34 cellular contexts compared by ENCODE assay signal in genomic region chrX:129144172-129145038, GRCh38.
DNase-seq lines count a peak whose midpoint lies in the region; ATAC-seq, FAIRE-seq and TF ChIP-seq lines count a peak whose summit lies in the region.
"Had no signal": no experiment of that assay in that cellular context is flagged by ENCODE, and none has a peak within 500 bp of the region (broad histone marks: within the 10 kb centered on the region; RNA-seq: fewer than 3 reads in every experiment).

No MANE protein-coding gene starts in this region.

- FAIRE-seq in astrocyte (lab: Jason Lieb, UNC) = peak; percentile 98
- FAIRE-seq: H54 had no signal

- POLR2A ChIA-PET in SK-N-SH (lab: Yijun Ruan, JAX) = no interaction called here

- ATAC-seq in SK-N-SH treated with all-trans-retinoic acid at 6 μM for 48 hours (peak; percentile 49), GM18520 (IDR thresholded peaks at IDR 0.05; ENCODE audit: unreplicated experiment) (no peak)
- ATAC-seq: activated T-helper 17 cell treated with anti-CD3 and anti-CD28 coated beads, Interleukin-2, amount 50 U/mL, for 72 hours; effector memory CD8-positive, alpha-beta T cell; left ventricle myocardium superior; natural killer cell treated with Interleukin-12 subunit alpha and Interleukin-12 subunit beta and Interleukin-15 and Interleukin-18, amount 100 ng/mL, for 72 hours had no signal

- H3K9me3 ChIP-seq in SK-N-SH = no peaks in the 10 kb centered on the region
- H3K9me3 ChIP-seq in astrocyte (ENCODE audit: insufficient read depth, low read depth, low read length) = no peaks in the 10 kb centered on the region
- no peaks in the 10 kb centered on the region for H3K9me3 ChIP-seq in Peyer's patch
- H3K9me3 ChIP-seq: right lobe of liver, transverse colon had no signal

- H3K36me3 Mint-ChIP-seq in astrocyte (ENCODE audit: low read depth, unreplicated experiment) = no peaks in the 10 kb centered on the region
- H3K36me3 Mint-ChIP-seq: CD8-positive, alpha-beta memory T cell; immature natural killer cell; natural killer cell treated with Interleukin-12 subunit alpha and Interleukin-12 subunit beta and Interleukin-15 and Interleukin-18, amount 100 ng/mL, for 72 hours had no signal

- WGBS in SK-N-SH (ENCODE audit: low lambda C conversion rate) = 12% methylated on average over 6 of the region's 6 CpGs

- H3K4me1 ChIP-seq in SK-N-SH (ENCODE audit: control insufficient read depth in 1 of 2, insufficient read depth in 2 of 2, low read depth in 1 of 2, low read length in 1 of 2) (no peaks in the 10 kb centered on the region), astrocyte (ENCODE audit: insufficient read depth, low read length) (no peaks in the 10 kb centered on the region), Peyer's patch (no peaks in the 10 kb centered on the region)
- H3K4me1 ChIP-seq: parathyroid adenoma, right lobe of liver, transverse colon had no signal

- no peaks in the 10 kb centered on the region for H3K79me2 ChIP-seq in SK-N-SH (ENCODE audit: insufficient read depth)
- no peaks in the 10 kb centered on the region for H3K79me2 ChIP-seq in astrocyte (ENCODE audit: insufficient read depth, low read length)
- H3K79me2 ChIP-seq: parathyroid adenoma had no signal

- H3K36me3 ChIP-seq in SK-N-SH (replicated peaks in 1 of 2; ENCODE audit: control insufficient read depth in 1 of 2, insufficient read depth in 2 of 2, low read length in 1 of 2) (no peaks in the 10 kb centered on the region), astrocyte (ENCODE audit: insufficient read depth, low read length) (no peaks in the 10 kb centered on the region), Peyer's patch (no peaks in the 10 kb centered on the region)
- H3K36me3 ChIP-seq: right lobe of liver, transverse colon had no signal

- no peak for TF ChIP-seq CTCF in SK-N-SH (IDR thresholded peaks at IDR 0.05)
- no peak for TF ChIP-seq CTCF in astrocyte (IDR thresholded peaks at IDR 0.05; ENCODE audit: insufficient read depth, low read depth, low read length)
- TF ChIP-seq CTCF in Peyer's patch (IDR thresholded peaks at IDR 0.05) = no peak

- CTCF ChIA-PET in SK-N-SH (lab: Yijun Ruan, JAX) = interaction anchor here (0.5 kb wide), 1 partner anchor 79 kb away, joined by 3 read pairs; no protein-coding TSS in a partner anchor

- H3K4me3 ChIP-seq in SK-N-SH (ENCODE audit: low read depth in 2 of 2, low read length in 1 of 2) = no peak overlapping the region
- no peak overlapping the region for H3K4me3 ChIP-seq in astrocyte (ENCODE audit: insufficient read depth, low read depth, low read length)
- H3K4me3 ChIP-seq in Peyer's patch = no peak overlapping the region
- H3K4me3 ChIP-seq: right lobe of liver, transverse colon had no signal

- no peaks in the 10 kb centered on the region for H3K9me2 ChIP-seq in SK-N-SH

- H2AFZ ChIP-seq in SK-N-SH (ENCODE audit: low read depth) = no peak overlapping the region
- no peak overlapping the region for H2AFZ ChIP-seq in astrocyte (ENCODE audit: low read depth, low read length)
- H2AFZ ChIP-seq: parathyroid adenoma had no signal

- TF ChIP-seq RAD21 in SK-N-SH (IDR thresholded peaks at IDR 0.05; ENCODE audit: low read length) = no peak

- no peak for TF ChIP-seq POLR2A in Peyer's patch (IDR thresholded peaks at IDR 0.05)

- no peaks in the 10 kb centered on the region for H4K20me1 ChIP-seq in SK-N-SH (ENCODE audit: insufficient read depth)
- H4K20me1 ChIP-seq in astrocyte (ENCODE audit: insufficient read depth, low read length) = no peaks in the 10 kb centered on the region

- H3K4me3 Mint-ChIP-seq in astrocyte (ENCODE audit: unreplicated experiment) = no peak overlapping the region
- H3K4me3 Mint-ChIP-seq: activated CD4-positive, alpha-beta memory T cell treated with anti-CD3 and anti-CD28 coated beads, Interleukin-2, amount 10 ng/mL, durations not matched to agents 7 days and 5 days; activated T-helper 17 cell treated with anti-CD3 and anti-CD28 coated beads, Interleukin-2, amount 50 U/mL, for 72 hours; B cell; CD8-positive, alpha-beta memory T cell; effector memory CD8-positive, alpha-beta T cell; immature natural killer cell; natural killer cell treated with Interleukin-12 subunit alpha and Interleukin-12 subunit beta and Interleukin-15 and Interleukin-18, amount 100 ng/mL, for 72 hours; T-helper 1 cell treated with Interleukin-12 subunit alpha and Interleukin-12 subunit beta and Interleukin-4 antibody, amounts not matched to agents 30 μg/mL and 1 μg/mL, for 36 hours had no signal

- no peaks in the 10 kb centered on the region for H3K27me3 Mint-ChIP-seq in astrocyte (ENCODE audit: low read depth, unreplicated experiment)
- H3K27me3 Mint-ChIP-seq: activated CD4-positive, alpha-beta memory T cell treated with anti-CD3 and anti-CD28 coated beads, Interleukin-2, amount 10 ng/mL, durations not matched to agents 7 days and 5 days; activated T-helper 17 cell treated with anti-CD3 and anti-CD28 coated beads, Interleukin-2, amount 50 U/mL, for 72 hours; B cell; effector memory CD8-positive, alpha-beta T cell had no signal

- H3K27ac ChIP-seq in SK-N-SH (ENCODE audit: low read depth in 2 of 2, low read length in 1 of 2) (no peak overlapping the region), astrocyte (ENCODE audit: low read depth, low read length) (no peak overlapping the region), Peyer's patch (no peak overlapping the region)
- H3K27ac ChIP-seq: KMS-11, parathyroid adenoma, right lobe of liver, RWPE1, transverse colon had no signal

- H3K27ac Mint-ChIP-seq in astrocyte (ENCODE audit: unreplicated experiment) = peak overlapping the region; percentile 90
- H3K27ac Mint-ChIP-seq: activated CD4-positive, alpha-beta memory T cell treated with anti-CD3 and anti-CD28 coated beads, Interleukin-2, amount 10 ng/mL, durations not matched to agents 7 days and 5 days; activated T-helper 17 cell treated with anti-CD3 and anti-CD28 coated beads, Interleukin-2, amount 50 U/mL, for 72 hours; B cell; CD8-positive, alpha-beta memory T cell; effector memory CD8-positive, alpha-beta T cell; immature natural killer cell; natural killer cell treated with Interleukin-12 subunit alpha and Interleukin-12 subunit beta and Interleukin-15 and Interleukin-18, amount 100 ng/mL, for 72 hours; T-helper 1 cell treated with Interleukin-12 subunit alpha and Interleukin-12 subunit beta and Interleukin-4 antibody, amounts not matched to agents 30 μg/mL and 1 μg/mL, for 36 hours had no signal

- no peak overlapping the region for H3K9ac ChIP-seq in SK-N-SH
- no peak overlapping the region for H3K9ac ChIP-seq in astrocyte (ENCODE audit: low read length)
- H3K9ac ChIP-seq: KMS-11, parathyroid adenoma had no signal

- no peak for TF ChIP-seq EP300 in SK-N-SH (IDR thresholded peaks at IDR 0.05; ENCODE audit: borderline replicate concordance in 1 of 2, low read depth in 1 of 2, low read length in 1 of 2)

- H3F3A ChIP-seq in SK-N-SH (replicated peaks; ENCODE audit: insufficient read depth) = no peaks in the 10 kb centered on the region

- H3K9me3 Mint-ChIP-seq in astrocyte (ENCODE audit: unreplicated experiment) = no peaks in the 10 kb centered on the region
- H3K9me3 Mint-ChIP-seq: activated CD4-positive, alpha-beta memory T cell treated with anti-CD3 and anti-CD28 coated beads, Interleukin-2, amount 10 ng/mL, durations not matched to agents 7 days and 5 days; activated T-helper 17 cell treated with anti-CD3 and anti-CD28 coated beads, Interleukin-2, amount 50 U/mL, for 72 hours; immature natural killer cell; natural killer cell treated with Interleukin-12 subunit alpha and Interleukin-12 subunit beta and Interleukin-15 and Interleukin-18, amount 100 ng/mL, for 72 hours; T-helper 1 cell treated with Interleukin-12 subunit alpha and Interleukin-12 subunit beta and Interleukin-4 antibody, amounts not matched to agents 30 μg/mL and 1 μg/mL, for 36 hours had no signal

- H3K4me1 Mint-ChIP-seq in astrocyte (ENCODE audit: low read depth, unreplicated experiment) = peaks cover 28% of the 10 kb centered on the region
- H3K4me1 Mint-ChIP-seq: activated CD4-positive, alpha-beta memory T cell treated with anti-CD3 and anti-CD28 coated beads, Interleukin-2, amount 10 ng/mL, durations not matched to agents 7 days and 5 days; activated T-helper 17 cell treated with anti-CD3 and anti-CD28 coated beads, Interleukin-2, amount 50 U/mL, for 72 hours; B cell; CD8-positive, alpha-beta memory T cell; immature natural killer cell had no signal

- H3K4me2 ChIP-seq in SK-N-SH (no peak overlapping the region), astrocyte (ENCODE audit: low read length) (peak overlapping the region; percentile 30)
- H3K4me2 ChIP-seq: KMS-11 had no signal

- H3K27me3 ChIP-seq in SK-N-SH (ENCODE audit: insufficient read depth) (no peaks in the 10 kb centered on the region; the same call in 1 of the 2 replicates), astrocyte (ENCODE audit: insufficient read depth, low read length) (no peaks in the 10 kb centered on the region), Peyer's patch (no peaks in the 10 kb centered on the region)
- H3K27me3 ChIP-seq: right lobe of liver, transverse colon had no signal

- no peak for DNase-seq in SK-N-SH
- peak; percentile 12 for DNase-seq in astrocyte (ENCODE audit: low read depth)
- peak; percentile 47 for DNase-seq in kidney tubule cell (ENCODE audit: low spot score)
- peak; percentile 28 for DNase-seq in renal cortical epithelial cell (ENCODE audit: low read depth)
- no peak for DNase-seq in COLO829 (ENCODE audit: low spot score)
- DNase-seq in Peyer's patch = no peak
- DNase-seq: activated CD4-positive, alpha-beta memory T cell treated with anti-CD3 and anti-CD28 coated beads, Interleukin-2, amount 10 ng/mL, durations not matched to agents 7 days and 5 days; activated CD4-positive, CD25-positive, alpha-beta regulatory T cell treated with anti-CD3 and anti-CD28 coated beads, Interleukin-2, amount 50 U/mL, for 72 hours; activated naive CD4-positive, alpha-beta T cell treated with anti-CD3 and anti-CD28 coated beads, Interleukin-2, amount 50 U/mL, for 16 hours; amygdala; CD8-positive, alpha-beta memory T cell; cortex of kidney; effector memory CD8-positive, alpha-beta T cell; erythroblast; hypothalamus; immature natural killer cell; left ventricle myocardium superior; NCI-H1417 treated with DMSO at 0.1 percent for 48 hours; NCI-H2081 treated with DMSO at 0.1 percent for 48 hours; NCI-H226; NCI-H774; right lobe of liver; stimulated activated CD4-positive, alpha-beta T cell treated with anti-CD3 and anti-CD28 coated beads, Interleukin-4, amount 100 ng/mL, for 1 hour; transverse colon had no signal

TF ChIP-seq in SK-N-SH treated with all-trans-retinoic acid at 6 μM for 48 hours, 23 proteins besides CTCF, POLR2A, EP300 and RAD21 (continues in another document):
- TF ChIP-seq GLIS3 (CRISPR knock-in tag; IDR thresholded peaks at IDR 0.05) = no peak
- TF ChIP-seq ARNTL (CRISPR knock-in tag; IDR thresholded peaks at IDR 0.05; ENCODE audit: borderline replicate concordance, low read depth) = no peak
- no peak for TF ChIP-seq OSR1 (CRISPR knock-in tag; IDR thresholded peaks at IDR 0.05)
- TF ChIP-seq SNAI2 (CRISPR knock-in tag; IDR thresholded peaks at IDR 0.05) = no peak

Comparison
In these comparisons a context has a peak if more than half of its experiments do, and no peak if none do; other contexts are left out.
1. DNase-seq: peak in astrocyte (single experiment), kidney tubule cell (single experiment) and renal cortical epithelial cell (single experiment); none in SK-N-SH (single experiment), COLO829 (single experiment) and Peyer's patch (0 of 3).